8 cellular contexts compared by ENCODE assay signal in genomic region chr6:20402181-20403079, GRCh38. TPM values are rescaled to one million over a fixed set of nuclear protein-coding genes. Genes with fewer than 3 reads are reported as not detected.
DNase-seq lines count a peak whose midpoint lies in the region; ATAC-seq and TF ChIP-seq lines count a peak whose summit lies in the region.

No MANE protein-coding gene starts in this region.

- peak; percentile 77 for DNase-seq in Daoy (ENCODE audit: low read depth)
- DNase-seq in Karpas-422 = peak; percentile 92
- DNase-seq in T follicular helper cell (ENCODE audit: low read depth) = peak; percentile 20
- DNase-seq in ascending aorta (ENCODE audit: low spot score in 2 of 2) = peak in 1 of 2 donors; percentile 70
- DNase-seq in iPS DF 6.9 (ENCODE audit: low read depth, low spot score) = no peak
- no peak for DNase-seq in skeletal muscle cell (ENCODE audit: low read depth)
- DNase-seq in cerebellum (ENCODE audit: low spot score) = no peak

- H3K4me3 ChIP-seq in Karpas-422 (ENCODE audit: low read length) (peak overlapping the region; percentile 83), ascending aorta (peak overlapping the region; percentile 83), iPS DF 6.9 (ENCODE audit: low read length) (peak overlapping the region; percentile 98), skeletal muscle cell (ENCODE audit: low read depth, low read length) (peak overlapping the region; percentile 71)

- H3K9me3 ChIP-seq in Karpas-422 (ENCODE audit: low read length) (no peaks in the 10 kb centered on the region), ascending aorta (no peaks in the 10 kb centered on the region), iPS DF 6.9 (ENCODE audit: control insufficient read depth, insufficient read depth, low read length) (no peaks in the 10 kb centered on the region)

- H3K79me2 ChIP-seq in Karpas-422 (ENCODE audit: low read length) = peaks cover 53% of the 10 kb centered on the region

- no peaks in the 10 kb centered on the region for H3K9me2 ChIP-seq in Karpas-422 (replicated peaks; ENCODE audit: insufficient read depth, low read length)

- no peak overlapping the region for H2AFZ ChIP-seq in Karpas-422 (ENCODE audit: low read length)

- peak overlapping the region; percentile 99 for H3K9ac ChIP-seq in Karpas-422 (ENCODE audit: low read length)

- peak overlapping the region; percentile 82 for H3K4me2 ChIP-seq in Karpas-422 (ENCODE audit: low read depth, low read length, poor library complexity, severe bottlenecking)

- no peak for ATAC-seq in HG03135 (IDR thresholded peaks at IDR 0.05; ENCODE audit: unreplicated experiment)

- H3K27ac ChIP-seq in Karpas-422 (ENCODE audit: low read length) (peak overlapping the region; percentile 93), ascending aorta (peak overlapping the region; percentile 95), iPS DF 6.9 (ENCODE audit: low read length) (no peak overlapping the region)

- H3K27me3 ChIP-seq in Karpas-422 (ENCODE audit: low read length) (no peaks in the 10 kb centered on the region), ascending aorta (no peaks in the 10 kb centered on the region), iPS DF 6.9 (ENCODE audit: control insufficient read depth, insufficient read depth, low read length) (no peaks in the 10 kb centered on the region)

- no CpG with 5 or more reads among the region's 83 CpGs for WGBS in iPS DF 6.9 (ENCODE audit: insufficient coverage, insufficient read length)

- peaks cover 11% of the 10 kb centered on the region; the same call in 1 of the 2 replicates for H4K20me1 ChIP-seq in Karpas-422 (ENCODE audit: insufficient read depth, low read depth, low read length)

- intact Hi-C loops in ascending aorta (cut with DNase I) = loop anchor here (1.0 to 10.0 kb wide), 6 partner anchors 27 to 1190 kb away; partner anchors contain the start of gene SOX4

- H3K36me3 ChIP-seq in Karpas-422 (ENCODE audit: insufficient read depth, low read length) (peaks cover 19% of the 10 kb centered on the region), ascending aorta (no peaks in the 10 kb centered on the region), iPS DF 6.9 (ENCODE audit: control insufficient read depth, insufficient read depth, low read length) (peaks cover 3% of the 10 kb centered on the region; the same call in 1 of the 2 replicates)

- TF ChIP-seq CTCF in ascending aorta (IDR thresholded peaks at IDR 0.05) = peak in 1 of 3 experiments; percentile 1

- peaks cover 31% of the 10 kb centered on the region for H3K4me1 ChIP-seq in Karpas-422 (ENCODE audit: low read length)
- H3K4me1 ChIP-seq in ascending aorta = peaks cover 0 to 3% of the 10 kb centered on the region in 2 donors
- H3K4me1 ChIP-seq in iPS DF 6.9 (ENCODE audit: control insufficient read depth, insufficient read depth, low read length) = no peaks in the 10 kb centered on the region

RNA-seq across cellular contexts. Expression of gene E2F3, which starts 0.8 kb away (rescaled TPM):
- total RNA-seq in Daoy (2014; rRNA removed; shearing (Covaris generic)) = 5.6 and 8.1 TPM in 2 replicates
- total RNA-seq in Karpas-422 (2014; rRNA removed; shearing (Covaris generic); ENCODE audit: low replicate concordance) = 12.3 and 13.8 TPM in 2 replicates
- total RNA-seq in ascending aorta (1.1 TPM), cerebellum (13.3 TPM)

Comparison
In these comparisons a context has a peak if more than half of its experiments do, and no peak if none do; other contexts are left out.
1. DNase-seq: peak in Daoy (single experiment), Karpas-422 (single experiment) and T follicular helper cell (single experiment); none in iPS DF 6.9 (single experiment), skeletal muscle cell (single experiment) and cerebellum (single experiment).
2. Peak in every context shown above with its lines, with median percentiles within 50 percentile points of each other: H3K4me3 ChIP-seq.